Comparison of ENCODE assay signal across 16 cellular contexts in genomic region chr5:16580382-16580781, GRCh38. TPM values are rescaled to one million over a fixed set of nuclear protein-coding genes. Genes with fewer than 3 reads are reported as not detected.
DNase-seq lines count a peak whose midpoint lies in the region; ATAC-seq and TF ChIP-seq lines count a peak whose summit lies in the region.
"Had no signal": no experiment of that assay in that cellular context is flagged by ENCODE, and none has a peak within 500 bp of the region (broad histone marks: within the 10 kb centered on the region; RNA-seq: fewer than 3 reads in every experiment).

No MANE protein-coding gene starts in this region.

- peaks cover 7% of the 10 kb centered on the region for H3K36me3 Mint-ChIP-seq in activated naive CD8-positive, alpha-beta T cell
- peaks cover 8% of the 10 kb centered on the region for H3K36me3 Mint-ChIP-seq in activated naive CD8-positive, alpha-beta T cell treated with anti-CD3 and anti-CD28 coated beads, Interleukin-2, amount 50 U/mL, for 24 hours (ENCODE audit: low read depth)

- H3K27ac Mint-ChIP-seq in activated naive CD8-positive, alpha-beta T cell, result peak overlapping the region; percentile 34
- no peak overlapping the region for H3K27ac Mint-ChIP-seq in activated naive CD8-positive, alpha-beta T cell treated with anti-CD3 and anti-CD28 coated beads, Interleukin-2, amount 50 U/mL, for 24 hours
- H3K27ac Mint-ChIP-seq: CD8-positive, alpha-beta T cell; H9; IgD-negative memory B cell had no signal

- peaks cover 56% of the 10 kb centered on the region for H3K4me1 Mint-ChIP-seq in activated naive CD8-positive, alpha-beta T cell (ENCODE audit: low read depth)
- peaks cover 19% of the 10 kb centered on the region for H3K4me1 Mint-ChIP-seq in activated naive CD8-positive, alpha-beta T cell treated with anti-CD3 and anti-CD28 coated beads, Interleukin-2, amount 50 U/mL, for 24 hours

- no peak for TF ChIP-seq CTCF in astrocyte of the spinal cord (IDR thresholded peaks at IDR 0.05; ENCODE audit: low read depth, low read length)

- intact Hi-C loops in left ventricle myocardium superior (cut with micrococcal nuclease), result no loop called here

- DNase-seq in activated naive CD8-positive, alpha-beta T cell treated with anti-CD3 and anti-CD28 coated beads, Interleukin-2, amount 50 U/mL, for 24 hours, result no peak
- DNase-seq in astrocyte of the spinal cord (ENCODE audit: low read depth, low spot score) (peak; percentile 14), left ventricle myocardium superior (no peak), substantia nigra (lab: John Stamatoyannopoulos, UW) (no peak), iPS-NIHi11 (ENCODE audit: low spot score) (no peak), putamen (ENCODE audit: low spot score) (no peak)
- no peak for DNase-seq in activated CD4-positive, alpha-beta T cell treated with anti-CD3 and anti-CD28 coated beads for 48 hours
- DNase-seq: CD8-positive, alpha-beta T cell; DMS79; H9; NCI-H1417; NCI-H187 treated with DMSO at 0.1 percent for 48 hours; NCI-H69 had no signal

- no peak overlapping the region for H3K4me3 Mint-ChIP-seq in activated naive CD8-positive, alpha-beta T cell
- H3K4me3 Mint-ChIP-seq in activated naive CD8-positive, alpha-beta T cell treated with anti-CD3 and anti-CD28 coated beads, Interleukin-2, amount 50 U/mL, for 24 hours, result no peak overlapping the region
- H3K4me3 Mint-ChIP-seq: CD8-positive, alpha-beta T cell; H9; IgD-negative memory B cell had no signal

- no peak for ATAC-seq in activated naive CD8-positive, alpha-beta T cell treated with anti-CD3 and anti-CD28 coated beads, Interleukin-2, amount 50 U/mL, for 24 hours
- peak; percentile 75 for ATAC-seq in left ventricle myocardium superior
- ATAC-seq: CD8-positive, alpha-beta T cell had no signal

- no peaks in the 10 kb centered on the region for H3K9me3 Mint-ChIP-seq in activated naive CD8-positive, alpha-beta T cell (ENCODE audit: low read depth)
- H3K9me3 Mint-ChIP-seq in activated naive CD8-positive, alpha-beta T cell treated with anti-CD3 and anti-CD28 coated beads, Interleukin-2, amount 50 U/mL, for 24 hours, result peaks cover 6% of the 10 kb centered on the region
- H3K9me3 Mint-ChIP-seq: CD8-positive, alpha-beta T cell; H9; IgD-negative memory B cell had no signal

- peak overlapping the region; percentile 77 for H3K27ac ChIP-seq in substantia nigra (ENCODE audit: low read depth, low read length, poor library complexity, severe bottlenecking)
- H3K27ac ChIP-seq: 22Rv1 had no signal

- H3K4me3 ChIP-seq in astrocyte of the spinal cord (ENCODE audit: low read depth, low read length), result no peak overlapping the region

- no peaks in the 10 kb centered on the region for H3K27me3 Mint-ChIP-seq in activated naive CD8-positive, alpha-beta T cell
- no peaks in the 10 kb centered on the region for H3K27me3 Mint-ChIP-seq in activated naive CD8-positive, alpha-beta T cell treated with anti-CD3 and anti-CD28 coated beads, Interleukin-2, amount 50 U/mL, for 24 hours
- H3K27me3 Mint-ChIP-seq: IgD-negative memory B cell had no signal

- in situ Hi-C loops in astrocyte of the spinal cord (cut with HindIII; ENCODE audit: low sequenced_read_pairs), result no loop called here

RNA-seq across cellular contexts. Expression of gene RETREG1, which starts 36.4 kb away (rescaled TPM):
- total RNA-seq in left ventricle myocardium superior, result 202 TPM
